9 cellular contexts compared by ENCODE assay signal in genomic region chr3:13877911-13878710, GRCh38. TPM values are rescaled to one million over a fixed set of nuclear protein-coding genes. Genes with fewer than 3 reads are reported as not detected.
DNase-seq lines count a peak whose midpoint lies in the region; ATAC-seq lines count a peak whose summit lies in the region.
"Had no signal": no experiment of that assay in that cellular context is flagged by ENCODE, and none has a peak within 500 bp of the region (broad histone marks: within the 10 kb centered on the region; RNA-seq: fewer than 3 reads in every experiment).

No MANE protein-coding gene starts in this region.

- intact Hi-C loops in activated naive CD4-positive, alpha-beta T cell treated with anti-CD3 and anti-CD28 coated beads for 36 hours (cut with micrococcal nuclease), result loop anchor here (5.0 kb wide), 1 partner anchor 396 kb away; the partner anchor contains the start of gene HDAC11

- peaks cover 99% of the 10 kb centered on the region for H3K27me3 ChIP-seq in iPS-20b (ENCODE audit: insufficient read depth, low read length)

- H3K36me3 Mint-ChIP-seq in activated naive CD4-positive, alpha-beta T cell treated with anti-CD3 and anti-CD28 coated beads for 36 hours (ENCODE audit: low read depth), result no peaks in the 10 kb centered on the region
- no peaks in the 10 kb centered on the region for H3K36me3 Mint-ChIP-seq in stimulated activated memory B cell treated with anti-CD40 and anti-IgM and Interleukin-4, amounts not matched to agents 10 μg/mL and 1 μg/mL and 100 μg/mL, for 72 hours

- no peak overlapping the region for H3K27ac Mint-ChIP-seq in activated naive CD4-positive, alpha-beta T cell treated with anti-CD3 and anti-CD28 coated beads for 36 hours
- no peak overlapping the region for H3K27ac Mint-ChIP-seq in stimulated activated memory B cell treated with anti-CD40 and anti-IgM and Interleukin-4, amounts not matched to agents 10 μg/mL and 1 μg/mL and 100 μg/mL, for 72 hours

- DNase-seq in NCI-H82 (lab: John Stamatoyannopoulos, UW), result peak; percentile 34
- DNase-seq in NCI-H82 treated with DMSO at 0.1 percent for 48 hours (lab: John Stamatoyannopoulos, UW; ENCODE audit: unreplicated experiment), result no peak
- peak; percentile 34 for DNase-seq in activated naive CD4-positive, alpha-beta T cell treated with anti-CD3 and anti-CD28 coated beads for 36 hours
- no peak for DNase-seq in SW480 (ENCODE audit: low spot score)
- DNase-seq in RKO (ENCODE audit: low spot score), result no peak
- DNase-seq: amniotic stem cell had no signal

- no peaks in the 10 kb centered on the region for H3K9me3 Mint-ChIP-seq in activated naive CD4-positive, alpha-beta T cell treated with anti-CD3 and anti-CD28 coated beads for 36 hours
- peaks cover 3% of the 10 kb centered on the region for H3K9me3 Mint-ChIP-seq in stimulated activated memory B cell treated with anti-CD40 and anti-IgM and Interleukin-4, amounts not matched to agents 10 μg/mL and 1 μg/mL and 100 μg/mL, for 72 hours

- no peak for ATAC-seq in stimulated activated memory B cell treated with anti-CD40 and anti-IgM and Interleukin-4, amounts not matched to agents 10 μg/mL and 1 μg/mL and 100 μg/mL, for 72 hours
- no peak for ATAC-seq in GM18858 (IDR thresholded peaks at IDR 0.05; ENCODE audit: unreplicated experiment)

- H3K4me1 ChIP-seq in iPS-20b (ENCODE audit: insufficient read depth, low read length), result peaks cover 10% of the 10 kb centered on the region; the same call in 1 of the 2 replicates

- H3K9me3 ChIP-seq in iPS-20b (ENCODE audit: insufficient read depth, low read depth, low read length), result no peaks in the 10 kb centered on the region

- H3K27ac ChIP-seq in iPS-20b (ENCODE audit: low read length), result no peak overlapping the region

- H3K4me3 ChIP-seq in iPS-20b (ENCODE audit: low read length), result peak overlapping the region; percentile 69

- no peaks in the 10 kb centered on the region for H3K4me1 Mint-ChIP-seq in activated naive CD4-positive, alpha-beta T cell treated with anti-CD3 and anti-CD28 coated beads for 36 hours (ENCODE audit: low read depth)
- H3K4me1 Mint-ChIP-seq in stimulated activated memory B cell treated with anti-CD40 and anti-IgM and Interleukin-4, amounts not matched to agents 10 μg/mL and 1 μg/mL and 100 μg/mL, for 72 hours, result peaks cover 5% of the 10 kb centered on the region

- H3K27me3 Mint-ChIP-seq in activated naive CD4-positive, alpha-beta T cell treated with anti-CD3 and anti-CD28 coated beads for 36 hours (ENCODE audit: low read depth), result peaks cover 10% of the 10 kb centered on the region
- peaks cover 80% of the 10 kb centered on the region for H3K27me3 Mint-ChIP-seq in stimulated activated memory B cell treated with anti-CD40 and anti-IgM and Interleukin-4, amounts not matched to agents 10 μg/mL and 1 μg/mL and 100 μg/mL, for 72 hours

- H3K4me3 Mint-ChIP-seq in activated naive CD4-positive, alpha-beta T cell treated with anti-CD3 and anti-CD28 coated beads for 36 hours, result peak overlapping the region; percentile 63
- peak overlapping the region; percentile 47 for H3K4me3 Mint-ChIP-seq in stimulated activated memory B cell treated with anti-CD40 and anti-IgM and Interleukin-4, amounts not matched to agents 10 μg/mL and 1 μg/mL and 100 μg/mL, for 72 hours

- no peaks in the 10 kb centered on the region for H3K36me3 ChIP-seq in iPS-20b (ENCODE audit: insufficient read depth, low read depth, low read length)

- CTCF ChIA-PET in activated naive CD4-positive, alpha-beta T cell treated with anti-CD3 and anti-CD28 coated beads for 36 hours (lab: Charles Lee), result interaction anchor here (0.9 to 17.1 kb wide), 3 partner anchors 14 to 223 kb away, joined by 3 to 459 read pairs (median 11); no protein-coding TSS in a partner anchor

- H3K9ac ChIP-seq in iPS-20b (ENCODE audit: low read depth, low read length), result no peak overlapping the region

RNA-seq across cellular contexts. Expression of gene WNT7A, which starts 1.8 kb away (rescaled TPM):
- under 1 TPM; 0.07 to 0.10 TPM for total RNA-seq in activated naive CD4-positive, alpha-beta T cell treated with anti-CD3 and anti-CD28 coated beads for 36 hours

Comparison
In these comparisons a context has a peak if more than half of its experiments do, and no peak if none do; other contexts are left out.
1. DNase-seq: peak in NCI-H82 (single experiment) and activated naive CD4-positive, alpha-beta T cell treated with anti-CD3 and anti-CD28 coated beads for 36 hours (single experiment); none in NCI-H82 treated with DMSO at 0.1 percent for 48 hours (single experiment), SW480 (single experiment) and RKO (single experiment).